In the genomic region with DNA sequence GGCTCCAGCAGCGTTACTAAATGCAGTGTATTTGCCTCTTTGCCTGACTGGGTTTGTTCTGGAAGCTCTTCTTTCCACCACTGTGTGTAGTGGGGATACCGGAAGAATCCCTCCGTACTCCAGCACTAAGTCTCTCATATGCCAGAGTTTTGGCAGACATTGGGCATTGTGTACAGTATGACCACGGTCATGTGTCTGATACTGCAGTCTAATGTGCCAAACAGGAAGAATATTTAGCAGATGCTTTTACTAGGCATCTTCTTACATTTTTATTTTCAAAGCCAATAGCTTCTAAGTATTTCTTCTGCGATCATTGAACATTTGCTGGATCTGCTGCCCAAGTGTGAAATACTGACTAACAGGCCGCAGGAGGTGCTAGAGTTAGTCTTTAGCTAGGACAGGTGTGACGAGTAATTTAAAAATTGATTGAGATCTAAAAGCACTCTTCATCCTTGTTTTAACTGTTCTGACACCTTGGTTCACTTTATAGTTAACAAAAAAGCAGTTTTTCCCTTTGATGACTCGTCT, we compare ENCODE assay signal across 8 cellular contexts. TPM values are rescaled to one million over a fixed set of nuclear protein-coding genes. Genes with fewer than 3 reads are reported as not detected.
DNase-seq lines count a peak whose midpoint lies in the region; ATAC-seq and TF ChIP-seq lines count a peak whose summit lies in the region.

No MANE protein-coding gene starts in this region.

- CTCF ChIA-PET in CD4-positive, alpha-beta T cell (lab: Charles Lee): no interaction called here
- CTCF ChIA-PET in mammary epithelial cell (lab: Charles Lee; ENCODE audit: low non-redundant PET): no interaction called here

- H3K9ac ChIP-seq in HUES64 (ENCODE audit: low read depth, low read length) (no peak overlapping the region), mammary epithelial cell (ENCODE audit: insufficient read depth, low read length) (no peak overlapping the region)

- H4K20me1 ChIP-seq in mammary epithelial cell (ENCODE audit: insufficient read depth, low read length): no peaks in the 10 kb centered on the region

- peak overlapping the region; percentile 78 for H3K4me2 ChIP-seq in mammary epithelial cell (ENCODE audit: insufficient read depth, low read depth, low read length)

- intact Hi-C loops in CD4-positive, alpha-beta T cell (cut with DNase I, micrococcal nuclease): no loop called here
- intact Hi-C loops in mammary epithelial cell (cut with micrococcal nuclease) (loop anchor here (1.0 to 10.0 kb wide), 4 partner anchors 240 to 453 kb away; no protein-coding TSS in a partner anchor), lower leg skin (cut with DNase I; ENCODE audit: low total_unique reads) (loop anchor here (10.0 kb wide), 1 partner anchor 1073 kb away; no protein-coding TSS in a partner anchor)

- no peaks in the 10 kb centered on the region for H3K9me3 Mint-ChIP-seq in CD4-positive, alpha-beta T cell

- H3K4me1 ChIP-seq in HUES64 (ENCODE audit: insufficient read depth, low read length): peaks cover 16% of the 10 kb centered on the region
- peaks cover 43% of the 10 kb centered on the region for H3K4me1 ChIP-seq in mammary epithelial cell (ENCODE audit: insufficient read depth, low read length)
- H3K4me1 ChIP-seq in tibial nerve: peaks cover 0 to 45% (median 6%) of the 10 kb centered on the region in 4 donors

- BruUV-seq in mammary epithelial cell (replicated peaks; lab: Mats Ljungman, UMichigan): no TSS peak

- no peaks in the 10 kb centered on the region for H3K36me3 Mint-ChIP-seq in CD4-positive, alpha-beta T cell (ENCODE audit: low read depth)

- H3K4me3 Mint-ChIP-seq in CD4-positive, alpha-beta T cell: peak overlapping the region; percentile 34

- no peak for ATAC-seq in CD4-positive, alpha-beta T cell (ENCODE audit: poor library complexity)
- no peak for ATAC-seq in GM18868 (IDR thresholded peaks at IDR 0.05; ENCODE audit: unreplicated experiment)

- no peaks in the 10 kb centered on the region for H3K9me3 ChIP-seq in CD4-positive, alpha-beta T cell (ENCODE audit: control insufficient read depth, low read length)
- H3K9me3 ChIP-seq in HUES64 (ENCODE audit: insufficient read depth, low read depth, low read length) (no peaks in the 10 kb centered on the region), mammary epithelial cell (replicated peaks; ENCODE audit: insufficient read depth, low read length) (no peaks in the 10 kb centered on the region), tibial nerve (no peaks in the 10 kb centered on the region)

- H3K4me3 ChIP-seq in HUES64 (ENCODE audit: low read length) (peak overlapping the region; percentile 65), mammary epithelial cell (replicated peaks in 1 of 3; ENCODE audit: insufficient read depth in 1 of 3, low read depth in 2 of 3, low read length in 3 of 3) (peak overlapping the region; percentile 44 to 69 (median 65)), lower leg skin (ENCODE audit: low read depth, poor library complexity, severe bottlenecking) (peak overlapping the region; percentile 62), tibial nerve (peak overlapping the region; percentile 49 to 79 (median 60))

- H3K36me3 ChIP-seq in HUES64 (ENCODE audit: insufficient read depth, low read length): no peaks in the 10 kb centered on the region
- H3K36me3 ChIP-seq in mammary epithelial cell (ENCODE audit: insufficient read depth, low read length): no peaks in the 10 kb centered on the region
- H3K36me3 ChIP-seq in tibial nerve: no peaks in the 10 kb centered on the region

- 55% methylated on average over 8 of the region's 8 CpGs for WGBS in HUES64
- 37% methylated on average over 7 of the region's 8 CpGs for WGBS in mammary epithelial cell (ENCODE audit: low coverage, missing lambda C conversion rate)
- 15 to 24% methylated on average over 8 of the region's 8 CpGs for WGBS in lower leg skin, 2 donors
- WGBS in tibial nerve, 2 donors: 26 to 29% methylated on average over 8 of the region's 8 CpGs

- in situ Hi-C loops in mammary epithelial cell (cut with MboI; ENCODE audit: low sequenced_read_pairs in 2 of 2): no loop called here

- DNase-seq in CD4-positive, alpha-beta T cell: no peak
- DNase-seq in mammary epithelial cell: no peak
- no peak for DNase-seq in lower leg skin (ENCODE audit: low spot score in 2 of 2)
- no peak for DNase-seq in tibial nerve (ENCODE audit: low spot score in 2 of 2)
- no peak for DNase-seq in NCI-H345 treated with DMSO at 0.1 percent for 48 hours (lab: John Stamatoyannopoulos, UW; ENCODE audit: unreplicated experiment)
- DNase-seq in NCI-H345 (lab: John Stamatoyannopoulos, UW): no peak

- no peak for TF ChIP-seq POLR2A in lower leg skin (IDR thresholded peaks at IDR 0.05)
- TF ChIP-seq POLR2A in tibial nerve (IDR thresholded peaks at IDR 0.05): no peak

- POLR2A ChIA-PET in CD4-positive, alpha-beta T cell (lab: Charles Lee): no interaction called here

- no peak for TF ChIP-seq EP300 in tibial nerve (IDR thresholded peaks at IDR 0.05)

- peaks cover 65% of the 10 kb centered on the region for H3K27me3 Mint-ChIP-seq in CD4-positive, alpha-beta T cell

- peak overlapping the region; percentile 86 for H2AFZ ChIP-seq in mammary epithelial cell (ENCODE audit: low read depth, low read length)

- no peaks in the 10 kb centered on the region for H3K79me2 ChIP-seq in mammary epithelial cell (ENCODE audit: insufficient read depth, low read length)

- H3K27me3 ChIP-seq in CD4-positive, alpha-beta T cell (ENCODE audit: control insufficient read depth, insufficient read depth, low read length): peaks cover 44% of the 10 kb centered on the region
- H3K27me3 ChIP-seq in HUES64 (ENCODE audit: insufficient read depth, low read length) (peaks cover 55% of the 10 kb centered on the region), mammary epithelial cell (ENCODE audit: insufficient read depth, low read length) (peaks cover 20% of the 10 kb centered on the region), tibial nerve (no peaks in the 10 kb centered on the region)

- dilution Hi-C loops in mammary epithelial cell (cut with HindIII; ENCODE audit: low sequenced_read_pairs): no loop called here

- H3K27ac Mint-ChIP-seq in CD4-positive, alpha-beta T cell: no peak overlapping the region

- no peak overlapping the region for H3K27ac ChIP-seq in CD4-positive, alpha-beta T cell (ENCODE audit: low read depth, low read length)
- H3K27ac ChIP-seq in HUES64 (ENCODE audit: low read depth, low read length): no peak overlapping the region
- H3K27ac ChIP-seq in mammary epithelial cell (ENCODE audit: insufficient read depth, low read depth, low read length): no peak overlapping the region
- H3K27ac ChIP-seq in tibial nerve: peak overlapping the region in 3 of 4 donors; percentile 58 to 79 (median 72)

- peaks cover 10% of the 10 kb centered on the region for H3K4me1 Mint-ChIP-seq in CD4-positive, alpha-beta T cell (ENCODE audit: low read depth)

- TF ChIP-seq CTCF in CD4-positive, alpha-beta T cell (IDR thresholded peaks at IDR 0.05): no peak
- TF ChIP-seq CTCF in mammary epithelial cell (conservative IDR thresholded peaks at IDR 0.05 in 1 of 2, IDR thresholded peaks at IDR 0.05 in 1 of 2; ENCODE audit: extremely low read depth in 1 of 2, insufficient read depth in 1 of 2, low read depth in 1 of 2, low read length in 2 of 2) (peak in 1 of 2 donors; percentile 37), lower leg skin (IDR thresholded peaks at IDR 0.05) (no peak), tibial nerve (IDR thresholded peaks at IDR 0.05) (no peak)

RNA-seq across cellular contexts. Expression of a gene that starts 0.7 kb away (rescaled TPM):
- total RNA-seq in CD4-positive, alpha-beta T cell: under 1 TPM in 1 of 2 experiments, not detected in 1; 0.11 TPM
- 1.0 TPM for polyA plus RNA-seq in HUES64 (2013, experiment 1 of 2)
- polyA plus RNA-seq in HUES64 (2013, experiment 2 of 2): 1.5 TPM
- under 1 TPM; 0.33 to 0.40 TPM for total RNA-seq in mammary epithelial cell
- 0.25 TPM for polyA plus RNA-seq in mammary epithelial cell
- polyA minus RNA-seq in mammary epithelial cell: not detected
- 1 to 10 TPM in 1 of 4 donors, under 1 TPM in 3; 0.64 to 1.2 (median 0.81) TPM for total RNA-seq in lower leg skin
- 1 to 10 TPM; 2.0 to 6.3 (median 3.5) TPM for total RNA-seq in tibial nerve

Comparison
In these comparisons a context has a peak if more than half of its experiments do, and no peak if none do; other contexts are left out.
1. H3K27ac ChIP-seq: peak in tibial nerve (3 of 4); none in CD4-positive, alpha-beta T cell (single experiment), HUES64 (single experiment) and mammary epithelial cell (single experiment).
2. intact Hi-C loops: an anchor here in mammary epithelial cell (1.0 to 10.0 kb wide) and lower leg skin (10.0 kb wide); none called in CD4-positive, alpha-beta T cell.
3. Peak in every context shown above with its lines, with median percentiles within 50 percentile points of each other: H3K4me3 ChIP-seq.